ENCODE assay signal across 14 cellular contexts in genomic region chr5:56565693-56566092, GRCh38.
DNase-seq lines count a peak whose midpoint lies in the region; ATAC-seq, FAIRE-seq and TF ChIP-seq lines count a peak whose summit lies in the region.
"Had no signal": no experiment of that assay in that cellular context is flagged by ENCODE, and none has a peak within 500 bp of the region (broad histone marks: within the 10 kb centered on the region; RNA-seq: fewer than 3 reads in every experiment).

No MANE protein-coding gene starts in this region.

- no peaks in the 10 kb centered on the region for H3K9me3 Mint-ChIP-seq in effector memory CD8-positive, alpha-beta T cell
- no peaks in the 10 kb centered on the region for H3K9me3 Mint-ChIP-seq in stimulated activated naive CD8-positive, alpha-beta T cell treated with anti-CD3 and anti-CD28 coated beads, Interleukin-15, amount 100 ng/mL, for 72 hours
- H3K9me3 Mint-ChIP-seq: CD4-positive, alpha-beta T cell; T-helper 1 cell treated with Interleukin-12 subunit alpha and Interleukin-12 subunit beta and Interleukin-4 antibody, amounts not matched to agents 30 μg/mL and 1 μg/mL, for 36 hours had no signal

- DNase-seq in GM12892 (ENCODE audit: insufficient read length) (no peak), NCI-H146 (lab: John Stamatoyannopoulos, UW) (no peak), AG20443 (ENCODE audit: low spot score) (no peak)
- DNase-seq in effector memory CD8-positive, alpha-beta T cell = no peak
- no peak for DNase-seq in stimulated activated naive CD8-positive, alpha-beta T cell treated with anti-CD3 and anti-CD28 coated beads, Interleukin-15, amount 100 ng/mL, for 72 hours
- DNase-seq in activated CD4-positive, CD25-positive, alpha-beta regulatory T cell treated with anti-CD3 and anti-CD28 coated beads, Interleukin-2, amount 50 U/mL, for 72 hours = no peak
- DNase-seq: CD4-positive, alpha-beta T cell; cerebellar nuclear complex; naive thymus-derived CD8-positive, alpha-beta T cell; stimulated activated CD4-positive, alpha-beta T cell treated with anti-CD3 and anti-CD28 coated beads, Interleukin-1b, Interleukin-23, amount 100 ng/mL, for 48 hours; testis had no signal

- TF ChIP-seq POLR2A in GM12892 (IDR thresholded peaks at IDR 0.05; ENCODE audit: low read depth, low read length) = no peak

- H3K27me3 Mint-ChIP-seq in effector memory CD8-positive, alpha-beta T cell = peaks cover 14 to 22% of the 10 kb centered on the region in 2 donors
- H3K27me3 Mint-ChIP-seq in stimulated activated naive CD8-positive, alpha-beta T cell treated with anti-CD3 and anti-CD28 coated beads, Interleukin-15, amount 100 ng/mL, for 72 hours = no peaks in the 10 kb centered on the region
- H3K27me3 Mint-ChIP-seq: CD4-positive, alpha-beta T cell; naive thymus-derived CD8-positive, alpha-beta T cell had no signal

- H3K4me1 Mint-ChIP-seq in effector memory CD8-positive, alpha-beta T cell (ENCODE audit: low read depth in 2 of 2) = peaks cover 0 to 3% of the 10 kb centered on the region in 2 donors
- H3K4me1 Mint-ChIP-seq in stimulated activated naive CD8-positive, alpha-beta T cell treated with anti-CD3 and anti-CD28 coated beads, Interleukin-15, amount 100 ng/mL, for 72 hours = no peaks in the 10 kb centered on the region

- H3K27ac Mint-ChIP-seq in effector memory CD8-positive, alpha-beta T cell = no peak overlapping the region
- H3K27ac Mint-ChIP-seq in stimulated activated naive CD8-positive, alpha-beta T cell treated with anti-CD3 and anti-CD28 coated beads, Interleukin-15, amount 100 ng/mL, for 72 hours = no peak overlapping the region
- H3K27ac Mint-ChIP-seq: CD4-positive, alpha-beta T cell; naive thymus-derived CD8-positive, alpha-beta T cell; T-helper 1 cell treated with Interleukin-12 subunit alpha and Interleukin-12 subunit beta and Interleukin-4 antibody, amounts not matched to agents 30 μg/mL and 1 μg/mL, for 36 hours had no signal

- H3K36me3 Mint-ChIP-seq in effector memory CD8-positive, alpha-beta T cell (ENCODE audit: insufficient read depth) = no peaks in the 10 kb centered on the region
- H3K36me3 Mint-ChIP-seq: naive thymus-derived CD8-positive, alpha-beta T cell had no signal

- FAIRE-seq in GM12892 (lab: Jason Lieb, UNC) = peak; percentile 72

- H3K4me3 Mint-ChIP-seq in effector memory CD8-positive, alpha-beta T cell = no peak overlapping the region
- H3K4me3 Mint-ChIP-seq in stimulated activated naive CD8-positive, alpha-beta T cell treated with anti-CD3 and anti-CD28 coated beads, Interleukin-15, amount 100 ng/mL, for 72 hours = no peak overlapping the region
- H3K4me3 Mint-ChIP-seq: CD4-positive, alpha-beta T cell; naive thymus-derived CD8-positive, alpha-beta T cell; T-helper 1 cell treated with Interleukin-12 subunit alpha and Interleukin-12 subunit beta and Interleukin-4 antibody, amounts not matched to agents 30 μg/mL and 1 μg/mL, for 36 hours had no signal

- ATAC-seq in GM21390 (IDR thresholded peaks at IDR 0.05; ENCODE audit: unreplicated experiment) (peak; percentile 78), HG03432 (IDR thresholded peaks at IDR 0.05; ENCODE audit: unreplicated experiment) (peak; percentile 95)
- peak; percentile 52 for ATAC-seq in effector memory CD8-positive, alpha-beta T cell (replicated peaks)
- no peak for ATAC-seq in stimulated activated naive CD8-positive, alpha-beta T cell treated with anti-CD3 and anti-CD28 coated beads, Interleukin-15, amount 100 ng/mL, for 72 hours
- ATAC-seq: naive thymus-derived CD8-positive, alpha-beta T cell had no signal
